9 cellular contexts compared by ENCODE assay signal in genomic region chr3:187040637-187041361, GRCh38.
DNase-seq lines count a peak whose midpoint lies in the region; ATAC-seq and TF ChIP-seq lines count a peak whose summit lies in the region.
"Had no signal": no experiment of that assay in that cellular context is flagged by ENCODE, and none has a peak within 500 bp of the region (broad histone marks: within the 10 kb centered on the region; RNA-seq: fewer than 3 reads in every experiment).

No MANE protein-coding gene starts in this region.

- TF ChIP-seq CTCF in fibroblast of villous mesenchyme (IDR thresholded peaks at IDR 0.05; ENCODE audit: insufficient read depth, low read depth, low read length) (no peak), dorsolateral prefrontal cortex (IDR thresholded peaks at IDR 0.05 in 54 of 56, conservative IDR thresholded peaks at IDR 0.05 in 2 of 56; ENCODE audit: low read depth in 1 of 56, partially characterized antibody in 56 of 56) (no peak)

- peak overlapping the region in 6 of 59 donors; percentile 5 to 50 (median 42) for H3K27ac ChIP-seq in dorsolateral prefrontal cortex

- intact Hi-C loops in activated CD4-positive, alpha-beta T cell treated with anti-CD3 and anti-CD28 coated beads for 36 hours (cut with DNase I, micrococcal nuclease), result loop anchor here (1.0 to 5.0 kb wide), 8 partner anchors 11 to 1103 kb away; partner anchors contain the start of genes ST6GAL1 (in 2 of the 2) and TRA2B (in 1 of the 2)
- intact Hi-C loops in dorsolateral prefrontal cortex (cut with DNase I), result no loop called here

- CTCF ChIA-PET in activated CD4-positive, alpha-beta T cell treated with anti-CD3 and anti-CD28 coated beads for 36 hours (lab: Charles Lee), result interaction anchor here (1.0 to 1.8 kb wide), 4 partner anchors 9 to 24 kb away, joined by 3 to 9 read pairs (median 4); no protein-coding TSS in a partner anchor
- CTCF ChIA-PET in T-cell (lab: Charles Lee), result interaction anchor here in 1 of 2 donors (1.3 to 2.0 kb wide), 3 partner anchors 13 to 191 kb away, joined by 3 to 10 read pairs (median 7); partner anchors contain the start of gene RPL39L

- DNase-seq in activated CD4-positive, alpha-beta T cell treated with anti-CD3 and anti-CD28 coated beads for 36 hours, result peak; percentile 54
- no peak for DNase-seq in activated CD4-positive, alpha-beta T cell treated with anti-CD3 and anti-CD28 coated beads for 4 hours
- DNase-seq in T-cell (no peak), fibroblast of villous mesenchyme (ENCODE audit: low read depth) (peak; percentile 44), dorsolateral prefrontal cortex (no peak), cerebellar nuclear complex (lab: John Stamatoyannopoulos, UW) (no peak)
- no peak for DNase-seq in stimulated activated naive B cell treated with anti-CD40 and anti-IgM and Interleukin-4, amounts not matched to agents 10 μg/mL and 1 μg/mL and 100 μg/mL, for 72 hours
- DNase-seq: NCI-H187 treated with DMSO at 0.1 percent for 48 hours had no signal

- peaks cover 76% of the 10 kb centered on the region for H3K4me1 Mint-ChIP-seq in activated CD4-positive, alpha-beta T cell treated with anti-CD3 and anti-CD28 coated beads for 36 hours
- peaks cover 76 to 79% (median 78%) of the 10 kb centered on the region in 3 donors for H3K4me1 Mint-ChIP-seq in T-cell
- peaks cover 55 to 84% of the 10 kb centered on the region in 2 donors for H3K4me1 Mint-ChIP-seq in stimulated activated naive B cell treated with anti-CD40 and anti-IgM and Interleukin-4, amounts not matched to agents 10 μg/mL and 1 μg/mL and 100 μg/mL, for 72 hours

- peak overlapping the region; percentile 95 for H3K27ac Mint-ChIP-seq in activated CD4-positive, alpha-beta T cell treated with anti-CD3 and anti-CD28 coated beads for 36 hours
- peak overlapping the region; percentile 90 to 96 for H3K27ac Mint-ChIP-seq in T-cell
- H3K27ac Mint-ChIP-seq in stimulated activated naive B cell treated with anti-CD40 and anti-IgM and Interleukin-4, amounts not matched to agents 10 μg/mL and 1 μg/mL and 100 μg/mL, for 72 hours, result peak overlapping the region; percentile 84

- H3K36me3 Mint-ChIP-seq in activated CD4-positive, alpha-beta T cell treated with anti-CD3 and anti-CD28 coated beads for 36 hours (ENCODE audit: low read depth), result peaks cover 81% of the 10 kb centered on the region
- peaks cover 70% of the 10 kb centered on the region for H3K36me3 Mint-ChIP-seq in T-cell
- peaks cover 69 to 81% of the 10 kb centered on the region in 2 donors for H3K36me3 Mint-ChIP-seq in stimulated activated naive B cell treated with anti-CD40 and anti-IgM and Interleukin-4, amounts not matched to agents 10 μg/mL and 1 μg/mL and 100 μg/mL, for 72 hours

- peak overlapping the region; percentile 40 for H3K4me3 Mint-ChIP-seq in activated CD4-positive, alpha-beta T cell treated with anti-CD3 and anti-CD28 coated beads for 36 hours
- peak overlapping the region in 2 of 3 donors; percentile 9 to 75 for H3K4me3 Mint-ChIP-seq in T-cell
- peak overlapping the region; percentile 22 to 63 for H3K4me3 Mint-ChIP-seq in stimulated activated naive B cell treated with anti-CD40 and anti-IgM and Interleukin-4, amounts not matched to agents 10 μg/mL and 1 μg/mL and 100 μg/mL, for 72 hours

- no peaks in the 10 kb centered on the region for H3K27me3 Mint-ChIP-seq in activated CD4-positive, alpha-beta T cell treated with anti-CD3 and anti-CD28 coated beads for 36 hours
- no peaks in the 10 kb centered on the region for H3K27me3 Mint-ChIP-seq in T-cell
- H3K27me3 Mint-ChIP-seq in stimulated activated naive B cell treated with anti-CD40 and anti-IgM and Interleukin-4, amounts not matched to agents 10 μg/mL and 1 μg/mL and 100 μg/mL, for 72 hours, result no peaks in the 10 kb centered on the region

- POLR2A ChIA-PET in activated CD4-positive, alpha-beta T cell treated with anti-CD3 and anti-CD28 coated beads for 36 hours (lab: Charles Lee), result interaction anchor here (0.6 to 1.2 kb wide), 3 partner anchors 8 to 14 kb away, joined by 4 to 9 read pairs (median 4); no protein-coding TSS in a partner anchor
- POLR2A ChIA-PET in T-cell (lab: Charles Lee), result interaction anchor here (0.8 to 2.3 kb wide), 4 partner anchors 13 to 103 kb away, joined by 3 to 10 read pairs (median 4); no protein-coding TSS in a partner anchor

- peak; percentile 21 for ATAC-seq in activated CD4-positive, alpha-beta T cell treated with anti-CD3 and anti-CD28 coated beads for 36 hours
- ATAC-seq in T-cell (replicated peaks in 1 of 4) (no peak), GM21360 (IDR thresholded peaks at IDR 0.05; ENCODE audit: unreplicated experiment) (no peak)
- ATAC-seq in stimulated activated naive B cell treated with anti-CD40 and anti-IgM and Interleukin-4, amounts not matched to agents 10 μg/mL and 1 μg/mL and 100 μg/mL, for 72 hours (replicated peaks), result no peak

- no peaks in the 10 kb centered on the region for H3K27me3 ChIP-seq in dorsolateral prefrontal cortex

- peaks cover 7% of the 10 kb centered on the region for H3K9me3 Mint-ChIP-seq in activated CD4-positive, alpha-beta T cell treated with anti-CD3 and anti-CD28 coated beads for 36 hours (ENCODE audit: low read depth)
- peaks cover 0 to 2% (median under 1%) of the 10 kb centered on the region in 3 donors for H3K9me3 Mint-ChIP-seq in T-cell
- peaks cover 0 to 3% of the 10 kb centered on the region in 2 donors for H3K9me3 Mint-ChIP-seq in stimulated activated naive B cell treated with anti-CD40 and anti-IgM and Interleukin-4, amounts not matched to agents 10 μg/mL and 1 μg/mL and 100 μg/mL, for 72 hours

- H3K4me3 ChIP-seq in fibroblast of villous mesenchyme (ENCODE audit: low read depth, low read length), result no peak overlapping the region
- H3K4me3 ChIP-seq in dorsolateral prefrontal cortex, result no peak overlapping the region

Comparison
In these comparisons a context has a peak if more than half of its experiments do, and no peak if none do; other contexts are left out.
1. DNase-seq: peak in activated CD4-positive, alpha-beta T cell treated with anti-CD3 and anti-CD28 coated beads for 36 hours (single experiment) and fibroblast of villous mesenchyme (single experiment); none in activated CD4-positive, alpha-beta T cell treated with anti-CD3 and anti-CD28 coated beads for 4 hours (0 of 2), T-cell (0 of 34), stimulated activated naive B cell treated with anti-CD40 and anti-IgM and Interleukin-4, amounts not matched to agents 10 μg/mL and 1 μg/mL and 100 μg/mL, for 72 hours (single experiment), dorsolateral prefrontal cortex (0 of 10) and cerebellar nuclear complex (0 of 2).
2. intact Hi-C loops: an anchor here in activated CD4-positive, alpha-beta T cell treated with anti-CD3 and anti-CD28 coated beads for 36 hours (1.0 to 5.0 kb wide); none called in dorsolateral prefrontal cortex.
3. Peak in every context shown above with its lines, with median percentiles within 50 percentile points of each other: H3K27ac Mint-ChIP-seq and H3K4me3 Mint-ChIP-seq.